1 cellular context compared by ENCODE assay signal in genomic region chr2:212723226-212723625, GRCh38.
A peak's percentile ranks its signal among the peaks of the same experiment; 100 is the strongest.
TF ChIP-seq lines count a peak whose summit lies in the region.

No MANE protein-coding gene starts in this region.

TF ChIP-seq in GM12878, 131 proteins besides CTCF, POLR2A, EP300 and RAD21 (continued from another document):
- TF ChIP-seq TAF1 (IDR thresholded peaks at IDR 0.05; ENCODE audit: borderline replicate concordance, low read depth, low read length) (no peak), SMC3 (IDR thresholded peaks at IDR 0.05; ENCODE audit: borderline replicate concordance, low read length) (no peak), MEF2A (IDR thresholded peaks at IDR 0.05; ENCODE audit: insufficient read depth, low read depth, low read length) (peak; percentile 80), CHD4 (IDR thresholded peaks at IDR 0.05) (no peak), MEF2B (IDR thresholded peaks at IDR 0.05; ENCODE audit: partially characterized antibody, poor library complexity, severe bottlenecking) (peak; percentile 57), JUNB (IDR thresholded peaks at IDR 0.05) (peak; percentile 40; the same call in 1 of the 2 replicates), ATF2 (IDR thresholded peaks at IDR 0.05; ENCODE audit: low read length) (peak; percentile 60; the same call in 1 of the 2 replicates), BCL3 (IDR thresholded peaks at IDR 0.05; ENCODE audit: borderline replicate concordance, insufficient read depth, low read depth, low read length, poor library complexity, severe bottlenecking) (no peak), TARDBP (IDR thresholded peaks at IDR 0.05; ENCODE audit: borderline replicate concordance) (no peak), SMAD5 (IDR thresholded peaks at IDR 0.05; ENCODE audit: low read depth) (no peak), NR2C2 (IDR thresholded peaks at IDR 0.05; ENCODE audit: borderline replicate concordance, control insufficient read depth, insufficient read length, low read depth) (no peak), RUNX3 (IDR thresholded peaks at IDR 0.05; ENCODE audit: low read length) (peak; percentile 81), FOXK2 (IDR thresholded peaks at IDR 0.05) (no peak)
